ENCODE assay signal across 1 cellular context in genomic region chr9:113298924-113299770, GRCh38.
TF ChIP-seq lines count a peak whose summit lies in the region.

No MANE protein-coding gene starts in this region.

TF ChIP-seq in WTC11, 78 proteins besides CTCF, POLR2A, EP300 and RAD21 (continued from another document):
- TF ChIP-seq ZNF425 (CRISPR knock-in tag; conservative IDR thresholded peaks at IDR 0.05) (no peak), OVOL2 (CRISPR knock-in tag; IDR thresholded peaks at IDR 0.05; ENCODE audit: borderline replicate concordance) (no peak), USF2 (CRISPR knock-in tag; IDR thresholded peaks at IDR 0.05) (no peak), CREB1 (CRISPR knock-in tag; IDR thresholded peaks at IDR 0.05) (no peak), MXD4 (CRISPR knock-in tag; IDR thresholded peaks at IDR 0.05; ENCODE audit: borderline replicate concordance) (no peak), JUN (CRISPR knock-in tag; IDR thresholded peaks at IDR 0.05) (no peak), CREM (CRISPR knock-in tag; IDR thresholded peaks at IDR 0.05) (no peak), NR3C1 (CRISPR knock-in tag; conservative IDR thresholded peaks at IDR 0.05; ENCODE audit: low read depth) (no peak), SMAD3 (CRISPR knock-in tag; IDR thresholded peaks at IDR 0.05; ENCODE audit: borderline replicate concordance) (no peak), ARID4B (CRISPR knock-in tag; IDR thresholded peaks at IDR 0.05; ENCODE audit: borderline replicate concordance) (no peak), TP53 (CRISPR knock-in tag; IDR thresholded peaks at IDR 0.05) (no peak), IRF2 (CRISPR knock-in tag; IDR thresholded peaks at IDR 0.05; ENCODE audit: borderline replicate concordance, low read depth) (no peak), ESRRA (CRISPR knock-in tag; IDR thresholded peaks at IDR 0.05; ENCODE audit: borderline replicate concordance) (no peak), ZNF423 (CRISPR knock-in tag; IDR thresholded peaks at IDR 0.05) (no peak), ZNF416 (CRISPR knock-in tag; IDR thresholded peaks at IDR 0.05) (no peak), ZMAT4 (CRISPR knock-in tag; IDR thresholded peaks at IDR 0.05) (no peak)
